25 cellular contexts compared by ENCODE assay signal in the genomic region with DNA sequence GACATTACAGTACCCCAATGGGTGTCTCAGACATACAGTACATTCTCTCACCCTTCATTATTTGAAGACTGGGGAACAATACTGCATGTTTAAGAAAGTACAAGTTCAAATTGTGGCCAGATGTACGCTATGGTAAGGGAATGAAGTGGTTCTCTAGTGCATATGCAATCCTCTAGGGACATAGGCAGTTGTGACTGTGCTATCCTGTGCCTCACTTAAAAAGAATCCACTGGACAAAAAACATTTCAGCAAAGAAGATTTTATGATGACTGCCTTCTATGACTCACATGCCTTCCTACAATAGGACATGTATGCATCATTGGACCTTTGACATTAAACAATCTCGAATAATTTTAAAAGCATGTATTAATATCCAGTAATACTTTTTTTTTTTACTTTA.
A peak's percentile ranks its signal among the peaks of the same experiment; 100 is the strongest.
DNase-seq lines count a peak whose midpoint lies in the region; ATAC-seq and TF ChIP-seq lines count a peak whose summit lies in the region.
"Had no signal": no experiment of that assay in that cellular context is flagged by ENCODE, and none has a peak within 500 bp of the region (broad histone marks: within the 10 kb centered on the region; RNA-seq: fewer than 3 reads in every experiment).

No MANE protein-coding gene starts in this region.

- H3K27ac ChIP-seq in RWPE1: no peak overlapping the region
- H3K27ac ChIP-seq: breast epithelium, heart left ventricle, Peyer's patch, upper lobe of left lung had no signal

- no peak for ATAC-seq in HG03196 (IDR thresholded peaks at IDR 0.05; ENCODE audit: unreplicated experiment)
- ATAC-seq: activated CD8-positive, alpha-beta T cell treated with anti-CD3 and anti-CD28 coated beads for 36 hours; heart left ventricle; K562; naive thymus-derived CD4-positive, alpha-beta T cell; right cardiac atrium had no signal

- TF ChIP-seq CTCF in RWPE1 (conservative IDR thresholded peaks at IDR 0.05; ENCODE audit: low read depth): no peak

- CTCF ChIA-PET in RWPE1 (lab: Yijun Ruan, JAX): no interaction called here

- DNase-seq in GM04504 (ENCODE audit: low read depth) (peak; percentile 68), RWPE1 (ENCODE audit: low spot score) (peak; percentile 44), fibroblast of peridontal ligament (ENCODE audit: extremely low read depth) (peak; percentile 54), stromal cell of bone marrow (ENCODE audit: low read depth) (peak; percentile 39), NCI-H1436 (lab: John Stamatoyannopoulos, UW) (no peak), islet precursor cell (no peak)
- DNase-seq: activated CD8-positive, alpha-beta T cell treated with anti-CD3 and anti-CD28 coated beads for 36 hours; activated naive CD4-positive, alpha-beta T cell treated with anti-CD3 and anti-CD28 coated beads for 36 hours; amniotic stem cell; DMS79; foreskin melanocyte; heart left ventricle; MM.1S; naive thymus-derived CD4-positive, alpha-beta T cell; NCI-H2081 treated with DMSO at 0.1 percent for 48 hours; NCI-H446 treated with DMSO at 0.1 percent for 48 hours; NCI-H774; Peyer's patch; right cardiac atrium; SIG-M5; stimulated activated CD4-positive, alpha-beta T cell treated with anti-CD3 and anti-CD28 coated beads, Interleukin-4, amount 100 ng/mL, for 4 hours; upper lobe of left lung had no signal

- POLR2A ChIA-PET in RWPE1 (lab: Yijun Ruan, JAX; ENCODE audit: low non-redundant PET): no interaction called here

Comparison
In these comparisons a context has a peak if more than half of its experiments do, and no peak if none do; other contexts are left out.
1. DNase-seq: peak in GM04504 (single experiment), RWPE1 (single experiment), fibroblast of peridontal ligament (single experiment) and stromal cell of bone marrow (single experiment); none in NCI-H1436 (single experiment) and islet precursor cell (single experiment).